In the genomic region with DNA sequence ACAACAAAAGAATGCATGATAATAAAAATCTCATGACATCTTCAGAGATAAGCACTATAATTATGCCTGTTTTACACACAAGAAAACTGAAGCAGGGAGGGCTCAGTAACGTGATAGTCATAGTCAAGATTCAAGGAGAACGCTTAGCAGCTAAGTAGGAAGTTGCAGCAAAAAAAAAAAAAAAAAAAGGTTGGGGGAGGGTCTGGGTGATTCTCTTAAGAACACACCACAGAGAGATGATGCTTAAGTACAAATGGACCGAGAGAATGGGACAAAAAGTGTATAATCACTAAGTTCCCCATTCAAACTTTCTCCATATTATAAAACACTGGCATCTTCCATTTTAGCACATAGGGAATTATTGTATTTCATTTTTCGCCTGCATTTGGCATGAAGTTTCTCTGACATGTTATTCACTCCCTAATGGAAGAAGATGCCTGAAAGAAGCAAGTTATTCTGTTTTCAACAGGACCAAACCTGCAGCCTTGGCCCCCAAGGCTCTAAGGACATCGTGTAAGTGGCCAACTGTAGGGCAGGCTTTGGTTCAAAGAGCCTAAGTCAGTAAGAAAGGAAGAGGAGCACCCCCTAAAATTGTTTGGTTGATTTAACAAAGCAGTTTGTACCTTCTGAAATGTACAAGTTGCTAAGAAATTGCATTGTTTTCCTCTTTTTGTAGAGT, we compare ENCODE assay signal across 17 cellular contexts.
"Had no signal": no experiment of that assay in that cellular context is flagged by ENCODE, and none has a peak within 500 bp of the region (broad histone marks: within the 10 kb centered on the region; RNA-seq: fewer than 3 reads in every experiment).

No MANE protein-coding gene starts in this region.

- H3K4me1 Mint-ChIP-seq: memory B cell had no signal

- H3K9me3 ChIP-seq: adrenal gland, suprapubic skin had no signal

- H3K27ac Mint-ChIP-seq: memory B cell, type B pancreatic cell had no signal

- H3K4me1 ChIP-seq: adrenal gland, left ventricle myocardium inferior, suprapubic skin had no signal

- H3K4me3 ChIP-seq: adrenal gland, heart right ventricle, left ventricle myocardium inferior, suprapubic skin had no signal

- H3K27me3 ChIP-seq: adrenal gland had no signal

- DNase-seq: activated CD4-positive, alpha-beta T cell treated with anti-CD3 and anti-CD28 coated beads, Interleukin-2, amount 50 U/mL, for 1 hour; activated CD4-positive, CD25-positive, alpha-beta regulatory T cell; activated naive CD4-positive, alpha-beta T cell treated with anti-CD3 and anti-CD28 coated beads, Interleukin-2, amount 50 U/mL, for 16 hours; cortex of kidney; effector CD8-positive, alpha-beta T cell; heart right ventricle; left ventricle myocardium inferior; stimulated activated CD4-positive, alpha-beta T cell treated with anti-CD3 and anti-CD28 coated beads, Interleukin-12 subunit alpha, Interleukin-12 subunit beta, amount 100 ng/mL, for 4 hours; stimulated activated naive CD4-positive, alpha-beta T cell treated with Interleukin-2 at 50 U/mL for 16 hours had no signal

- H3K27me3 Mint-ChIP-seq: brain had no signal

- H3K36me3 Mint-ChIP-seq: brain, memory B cell, type B pancreatic cell had no signal

- H3K9me3 Mint-ChIP-seq: central memory CD8-positive, alpha-beta T cell; memory B cell; nephron progenitor cell; type B pancreatic cell had no signal

- H3K36me3 ChIP-seq: adrenal gland, heart right ventricle, left ventricle myocardium inferior, suprapubic skin had no signal

- H3K27ac ChIP-seq: adrenal gland, left ventricle myocardium inferior, suprapubic skin had no signal

- FAIRE-seq: frontal cortex had no signal

- H3K4me3 Mint-ChIP-seq: brain; central memory CD8-positive, alpha-beta T cell; memory B cell; nephron progenitor cell; type B pancreatic cell had no signal

- ATAC-seq: heart right ventricle had no signal
